In genomic region chr1:41341365-41341683, GRCh38 we compare ENCODE assay signal across 1 cellular context.
TF ChIP-seq lines count a peak whose summit lies in the region.

No MANE protein-coding gene starts in this region.

TF ChIP-seq in K562, 482 proteins besides CTCF, POLR2A, EP300 and RAD21:
- TF ChIP-seq GTF2E2 (tag; IDR thresholded peaks at IDR 0.05) (peak; percentile 55; the same call in 1 of the 2 replicates), MTF1 (CRISPR knock-in tag; IDR thresholded peaks at IDR 0.05; ENCODE audit: borderline replicate concordance) (no peak), ZNF395 (CRISPR knock-in tag; IDR thresholded peaks at IDR 0.05) (0 out of 2 replicates have a peak, but pooled peaks have one; percentile 27), MYC (IDR thresholded peaks at IDR 0.05; ENCODE audit: low read depth, low read length) (no peak), MYC (CRISPR knock-in tag; IDR thresholded peaks at IDR 0.05; ENCODE audit: borderline replicate concordance, low read depth) (no peak)
TF ChIP-seq in K562: peak in this region for 2.
